Comparison of ENCODE assay signal across 2 cellular contexts in genomic region chr17:29613856-29614255, GRCh38.
TF ChIP-seq lines count a peak whose summit lies in the region.

No MANE protein-coding gene starts in this region.

TF ChIP-seq in A549, 52 proteins besides CTCF, POLR2A, EP300 and RAD21:
- TF ChIP-seq JUN (IDR thresholded peaks at IDR 0.05) (no peak), TP53 (CRISPR knock-in tag; IDR thresholded peaks at IDR 0.05) (no peak), KDM1A (IDR thresholded peaks at IDR 0.05; ENCODE audit: low read depth) (no peak), HDAC2 (IDR thresholded peaks at IDR 0.05) (no peak), ZC3H11A (IDR thresholded peaks at IDR 0.05) (no peak), MAZ (IDR thresholded peaks at IDR 0.05; ENCODE audit: borderline replicate concordance, low read depth, low read length) (no peak), TFCP2L1 (CRISPR knock-in tag; IDR thresholded peaks at IDR 0.05) (no peak), ZNF302 (CRISPR knock-in tag; IDR thresholded peaks at IDR 0.05) (no peak), HES2 (IDR thresholded peaks at IDR 0.05) (no peak), CBX2 (IDR thresholded peaks at IDR 0.05; ENCODE audit: borderline replicate concordance, low read depth) (no peak), USF2 (IDR thresholded peaks at IDR 0.05) (no peak)

TF ChIP-seq in H1, 55 proteins besides CTCF, POLR2A, EP300 and RAD21:
- TF ChIP-seq RBBP5 (IDR thresholded peaks at IDR 0.05; ENCODE audit: borderline replicate concordance, low read depth, low read length) (no peak), KDM4A (IDR thresholded peaks at IDR 0.05; ENCODE audit: low read depth, low read length, severe bottlenecking) (peak; percentile 6)
